Comparison of ENCODE assay signal across 8 cellular contexts in the genomic region with DNA sequence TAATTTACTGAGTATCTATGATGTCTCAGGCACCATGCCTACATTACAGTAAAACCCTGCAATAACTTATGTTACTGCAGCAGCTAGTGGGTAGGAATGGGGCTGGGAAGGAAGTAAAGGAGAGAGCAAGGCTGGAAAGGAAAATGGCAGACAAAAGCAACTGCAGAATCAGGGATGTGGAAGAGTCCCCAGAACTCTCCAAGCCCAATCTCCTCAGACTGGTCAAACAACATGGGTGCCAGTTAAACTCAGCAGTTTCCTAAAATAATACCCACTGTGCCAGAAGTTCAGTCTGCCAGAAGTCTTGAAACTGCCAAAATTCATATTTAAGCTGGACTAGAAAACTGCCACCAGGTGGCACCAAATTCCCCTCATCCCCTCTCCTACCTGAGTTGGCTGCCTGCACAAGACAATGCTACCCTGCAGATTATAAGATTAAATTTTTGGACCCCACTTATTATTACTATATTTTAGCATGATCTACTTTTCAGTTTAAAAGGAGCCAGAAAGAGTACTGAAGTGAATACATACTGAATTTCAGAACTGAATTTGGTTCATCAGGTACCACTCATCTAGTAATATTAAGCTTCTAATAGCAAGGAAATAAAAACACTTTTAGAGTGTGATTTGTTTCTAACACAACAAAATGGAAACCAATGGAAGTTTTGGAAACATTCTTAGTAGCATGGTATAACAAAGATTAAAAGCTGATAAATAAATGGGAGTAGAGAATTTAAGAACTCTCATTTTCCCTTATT.
DNase-seq lines count a peak whose midpoint lies in the region; ATAC-seq and TF ChIP-seq lines count a peak whose summit lies in the region.

No MANE protein-coding gene starts in this region.

- H3K27ac ChIP-seq in KMS-11 = no peak overlapping the region; the same call in 1 of the 2 replicates

- no peak overlapping the region for H3K9ac ChIP-seq in KMS-11

- H2AFZ ChIP-seq in KMS-11 (ENCODE audit: low read depth) = no peak overlapping the region

- H3K36me3 ChIP-seq in KMS-11 (ENCODE audit: insufficient read depth) = no peaks in the 10 kb centered on the region

- ATAC-seq in GM18907 (IDR thresholded peaks at IDR 0.05; ENCODE audit: unreplicated experiment) = peak; percentile 74
- peak; percentile 61 to 87 for ATAC-seq in left cardiac atrium

- H3K9me3 Mint-ChIP-seq in activated naive CD8-positive, alpha-beta T cell treated with anti-CD3 and anti-CD28 coated beads for 36 hours = no peaks in the 10 kb centered on the region

- H4K20me1 ChIP-seq in KMS-11 (ENCODE audit: insufficient read depth) = no peaks in the 10 kb centered on the region

- DNase-seq in AG10803 (ENCODE audit: low read depth) (peak; percentile 54), SKM-1 treated with dmso at 0.1 percent for 144 hours (lab: John Stamatoyannopoulos, UW; ENCODE audit: unreplicated experiment) (peak; percentile 46), left cardiac atrium (peak; percentile 49), retinal pigment epithelial cell (ENCODE audit: low read depth) (peak; percentile 22), cortex of kidney (lab: John Stamatoyannopoulos, UW) (no peak)
- peak; percentile 51 for DNase-seq in activated naive CD8-positive, alpha-beta T cell treated with anti-CD3 and anti-CD28 coated beads for 36 hours

- H3K4me3 ChIP-seq in AG10803 (ENCODE audit: low read length) = no peak overlapping the region
- no peak overlapping the region for H3K4me3 ChIP-seq in KMS-11 (IDR thresholded peaks at IDR 0.05; ENCODE audit: insufficient read depth, low read depth, low read length)
- no peak overlapping the region for H3K4me3 ChIP-seq in retinal pigment epithelial cell (ENCODE audit: low read length)

- no peak overlapping the region for H3K4me2 ChIP-seq in KMS-11

- H3K79me2 ChIP-seq in KMS-11 (ENCODE audit: insufficient read depth, low read depth) = no peaks in the 10 kb centered on the region

- H3K27me3 ChIP-seq in KMS-11 (ENCODE audit: insufficient read depth, low read depth) = no peaks in the 10 kb centered on the region

- no peaks in the 10 kb centered on the region for H3K4me1 Mint-ChIP-seq in activated naive CD8-positive, alpha-beta T cell treated with anti-CD3 and anti-CD28 coated beads for 36 hours

- peaks cover 17% of the 10 kb centered on the region for H3K4me1 ChIP-seq in KMS-11 (ENCODE audit: low read depth, poor library complexity, severe bottlenecking)

- peaks cover 10% of the 10 kb centered on the region for H3K36me3 Mint-ChIP-seq in activated naive CD8-positive, alpha-beta T cell treated with anti-CD3 and anti-CD28 coated beads for 36 hours

- H3K4me3 Mint-ChIP-seq in activated naive CD8-positive, alpha-beta T cell treated with anti-CD3 and anti-CD28 coated beads for 36 hours = no peak overlapping the region

- intact Hi-C loops in left cardiac atrium (cut with DNase I) = loop anchor here in 1 of 2 donors (5.0 kb wide), 2 partner anchors 121 to 811 kb away; partner anchors contain the start of genes FBXO36 and TRIP12

- peak; percentile 74 for TF ChIP-seq CTCF in AG10803 (conservative IDR thresholded peaks at IDR 0.05; ENCODE audit: low read length)
- peak; percentile 83 for TF ChIP-seq CTCF in KMS-11 (conservative IDR thresholded peaks at IDR 0.05; ENCODE audit: low read depth, low read length)
- peak; percentile 74 for TF ChIP-seq CTCF in retinal pigment epithelial cell (conservative IDR thresholded peaks at IDR 0.05; ENCODE audit: low read depth, low read length)

- H3K27ac Mint-ChIP-seq in activated naive CD8-positive, alpha-beta T cell treated with anti-CD3 and anti-CD28 coated beads for 36 hours = no peak overlapping the region

- no peaks in the 10 kb centered on the region for H3K27me3 Mint-ChIP-seq in activated naive CD8-positive, alpha-beta T cell treated with anti-CD3 and anti-CD28 coated beads for 36 hours
